ENCODE assay signal across 1 cellular context in the genomic region with DNA sequence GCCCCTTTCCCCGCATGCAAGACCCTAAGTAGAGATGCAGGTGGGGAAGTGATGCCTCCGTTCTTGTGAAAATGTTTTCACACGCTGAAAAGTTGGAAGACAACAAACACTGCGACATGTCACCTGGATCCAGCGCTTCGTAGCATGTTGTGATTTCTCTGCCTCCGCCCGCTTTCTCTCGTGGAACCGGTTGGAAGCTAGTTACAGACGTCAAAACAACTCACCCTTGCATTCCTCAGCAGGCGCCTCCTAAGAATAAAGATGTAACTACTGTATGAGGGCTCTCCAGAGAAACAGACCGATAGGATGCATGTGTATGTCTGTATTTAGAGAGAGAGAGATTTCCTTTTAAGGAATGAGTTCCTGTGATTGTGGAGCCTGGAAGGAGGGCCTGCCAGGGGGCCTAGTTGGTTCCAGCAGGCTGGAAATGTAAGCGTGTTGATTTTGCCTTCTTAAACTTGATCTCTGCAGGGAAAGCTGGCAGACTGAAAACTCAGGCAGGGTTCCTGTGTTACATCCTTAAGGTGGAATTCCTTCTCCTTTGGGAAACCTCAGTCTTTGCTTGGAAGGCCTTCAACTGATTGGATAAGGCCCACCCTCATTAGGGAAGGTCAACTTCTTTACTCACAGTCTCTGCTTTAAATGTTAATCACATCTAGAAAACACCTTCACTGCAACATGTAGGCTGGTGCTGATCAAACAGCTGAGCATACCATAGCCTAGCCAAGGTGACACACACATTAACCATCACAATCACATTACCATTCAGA.
TF ChIP-seq lines count a peak whose summit lies in the region.

No MANE protein-coding gene starts in this region.

TF ChIP-seq in endothelial cell of umbilical vein, 7 proteins besides CTCF, POLR2A, EP300 and RAD21 (continued from another document):
- TF ChIP-seq, protein P1, sequence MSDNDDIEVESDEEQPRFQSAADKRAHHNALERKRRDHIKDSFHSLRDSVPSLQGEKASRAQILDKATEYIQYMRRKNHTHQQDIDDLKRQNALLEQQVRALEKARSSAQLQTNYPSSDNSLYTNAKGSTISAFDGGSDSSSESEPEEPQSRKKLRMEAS (IDR thresholded peaks at IDR 0.05; ENCODE audit: insufficient read depth, insufficient read length): no peak
- TF ChIP-seq EZH2 (IDR thresholded peaks at IDR 0.05; ENCODE audit: borderline replicate concordance, low read depth, low read length, severe bottlenecking): no peak
- no peak for TF ChIP-seq MYC (IDR thresholded peaks at IDR 0.05; ENCODE audit: low read depth, low read length)
- no peak for TF ChIP-seq GATA2 (IDR thresholded peaks at IDR 0.05; ENCODE audit: insufficient read depth, insufficient read length, low read depth, low read length)
